In genomic region chr20:50957276-50957675, GRCh38 we compare ENCODE assay signal across 8 cellular contexts. TPM values are rescaled to one million over a fixed set of nuclear protein-coding genes. Genes with fewer than 3 reads are reported as not detected.
DNase-seq lines count a peak whose midpoint lies in the region; ATAC-seq and TF ChIP-seq lines count a peak whose summit lies in the region.

No MANE protein-coding gene starts in this region.

- no TSS peak for BruUV-seq in mammary epithelial cell (replicated peaks; lab: Mats Ljungman, UMichigan)

- H3K9me3 ChIP-seq in mammary epithelial cell (replicated peaks; ENCODE audit: insufficient read depth, low read length): no peaks in the 10 kb centered on the region
- H3K9me3 ChIP-seq in mononuclear cell (ENCODE audit: low read depth, low read length): no peaks in the 10 kb centered on the region

- no peak for ATAC-seq in HG02852 (IDR thresholded peaks at IDR 0.05; ENCODE audit: unreplicated experiment)
- ATAC-seq in GM21723 (IDR thresholded peaks at IDR 0.05; ENCODE audit: unreplicated experiment): no peak

- POLR2A ChIA-PET in AG04449 (lab: Yijun Ruan, JAX) (interaction anchor here (0.9 to 2.1 kb wide), 4 partner anchors 15 to 46 kb away, joined by 3 to 18 read pairs (median 6); partner anchors contain the start of gene ADNP), RWPE1 (lab: Yijun Ruan, JAX; ENCODE audit: low non-redundant PET) (no interaction called here)

- H3K27me3 ChIP-seq in mammary epithelial cell (ENCODE audit: insufficient read depth, low read length) (no peaks in the 10 kb centered on the region), mononuclear cell (ENCODE audit: insufficient read depth, low read length) (no peaks in the 10 kb centered on the region)

- H3K9ac ChIP-seq in mammary epithelial cell (ENCODE audit: insufficient read depth, low read length): peak overlapping the region; percentile 100

- no peaks in the 10 kb centered on the region for H4K20me1 ChIP-seq in mammary epithelial cell (ENCODE audit: insufficient read depth, low read length)

- dilution Hi-C loops in mammary epithelial cell (cut with HindIII; ENCODE audit: low sequenced_read_pairs): loop anchor here (5.0 kb wide), 1 partner anchor 35 kb away; no protein-coding TSS in a partner anchor

- H3K27ac ChIP-seq in mammary epithelial cell (ENCODE audit: insufficient read depth, low read depth, low read length) (peak overlapping the region; percentile 99), RWPE1 (no peak overlapping the region)

- H3K4me3 ChIP-seq in AG04449 (ENCODE audit: low read depth, low read length) (peak overlapping the region; percentile 98), mammary epithelial cell (replicated peaks in 1 of 3; ENCODE audit: insufficient read depth in 1 of 3, low read depth in 2 of 3, low read length in 3 of 3) (peak overlapping the region; percentile 78 to 100 (median 99)), mononuclear cell (ENCODE audit: low read length) (peak overlapping the region; percentile 72)
- peak overlapping the region; percentile 98 for H3K4me3 ChIP-seq in Jurkat, Clone E6-1 (ENCODE audit: low read length)

- in situ Hi-C loops in mammary epithelial cell (cut with MboI; ENCODE audit: low sequenced_read_pairs in 2 of 2): no loop called here

- peaks cover 97% of the 10 kb centered on the region for H3K79me2 ChIP-seq in mammary epithelial cell (ENCODE audit: insufficient read depth, low read length)

- H2AFZ ChIP-seq in mammary epithelial cell (ENCODE audit: low read depth, low read length): no peak overlapping the region

- peaks cover 4% of the 10 kb centered on the region for H3K36me3 ChIP-seq in mammary epithelial cell (ENCODE audit: insufficient read depth, low read length)

- TF ChIP-seq CTCF in AG04449 (IDR thresholded peaks at IDR 0.05; ENCODE audit: insufficient read depth, low read length, missing control alignments) (no peak), mammary epithelial cell (conservative IDR thresholded peaks at IDR 0.05 in 1 of 2, IDR thresholded peaks at IDR 0.05 in 1 of 2; ENCODE audit: extremely low read depth in 1 of 2, insufficient read depth in 1 of 2, low read depth in 1 of 2, low read length in 2 of 2) (no peak), RWPE1 (conservative IDR thresholded peaks at IDR 0.05; ENCODE audit: low read depth) (no peak)

- CTCF ChIA-PET in AG04449 (lab: Yijun Ruan, JAX): interaction anchor here (0.5 to 4.2 kb wide), 6 partner anchors 15 to 1817 kb away, joined by 3 to 33 read pairs (median 5); partner anchors contain the start of gene BCAS4
- CTCF ChIA-PET in mammary epithelial cell (lab: Charles Lee; ENCODE audit: low non-redundant PET): interaction anchor here (0.6 to 2.3 kb wide), 2 partner anchors 36 to 163 kb away, joined by 5 to 11 read pairs; partner anchors contain the start of gene BCAS4
- CTCF ChIA-PET in RWPE1 (lab: Yijun Ruan, JAX): interaction anchor here (0.7 to 2.7 kb wide), 4 partner anchors 15 to 638 kb away, joined by 3 to 11 read pairs (median 5); no protein-coding TSS in a partner anchor

- DNase-seq in AG04449 (ENCODE audit: low read depth, low spot score) (no peak), mammary epithelial cell (no peak), RWPE1 (ENCODE audit: low spot score) (no peak), activated gamma-delta T cell treated with Interleukin-2 at 50 U/mL for 16 hours (no peak)
- no peak for DNase-seq in Jurkat, Clone E6-1 (ENCODE audit: low read depth, low spot score)

- WGBS in mammary epithelial cell (ENCODE audit: low coverage, missing lambda C conversion rate): 4% methylated on average over 7 of the region's 7 CpGs

- H3K4me1 ChIP-seq in mammary epithelial cell (ENCODE audit: insufficient read depth, low read length) (peaks cover 29% of the 10 kb centered on the region), mononuclear cell (ENCODE audit: insufficient read depth, low read length) (peaks cover 31% of the 10 kb centered on the region)

- intact Hi-C loops in mammary epithelial cell (cut with micrococcal nuclease): loop anchor here (1.0 kb wide), 1 partner anchor 139 kb away; no protein-coding TSS in a partner anchor

- H3K4me2 ChIP-seq in mammary epithelial cell (ENCODE audit: insufficient read depth, low read depth, low read length): peak overlapping the region; percentile 95

RNA-seq across cellular contexts. Expression of gene DPM1, which starts 1.1 kb away (rescaled TPM):
- 101 TPM for polyA plus RNA-seq in Jurkat, Clone E6-1 (2012; ENCODE audit: insufficient read depth, insufficient read length)
- total RNA-seq in mammary epithelial cell (10 to 100 TPM; 63.5 to 63.9 TPM), mononuclear cell (58.2 TPM)
- 71.9 TPM for polyA plus RNA-seq in mammary epithelial cell
- 14.3 TPM for polyA minus RNA-seq in mammary epithelial cell

RNA-seq across cellular contexts. Expression of gene MOCS3, which starts 1.3 kb away (rescaled TPM):
- polyA plus RNA-seq in Jurkat, Clone E6-1 (2012; ENCODE audit: insufficient read depth, insufficient read length): 2.8 TPM
- total RNA-seq in mammary epithelial cell: 10 to 100 TPM in 1 of 2 donors, 1 to 10 TPM in 1; 7.2 to 10.8 TPM
- 6.8 TPM for polyA plus RNA-seq in mammary epithelial cell
- 4.8 TPM for polyA minus RNA-seq in mammary epithelial cell
- total RNA-seq in mononuclear cell: 3.8 TPM

RNA-seq across cellular contexts. Expression of gene ADNP, which starts 26.0 kb away (rescaled TPM):
- polyA plus RNA-seq in Jurkat, Clone E6-1 (2012; ENCODE audit: insufficient read depth, insufficient read length): 51.8 TPM
- total RNA-seq in mammary epithelial cell (10 to 100 TPM; 34.0 to 63.2 TPM), mononuclear cell (44.5 TPM)
- polyA plus RNA-seq in mammary epithelial cell: 20.4 TPM
- polyA minus RNA-seq in mammary epithelial cell: 69.3 TPM
